Comparison of ENCODE assay signal across 10 cellular contexts in genomic region chrX:47579537-47579936, GRCh38. TPM values are rescaled to one million over a fixed set of nuclear protein-coding genes. Genes with fewer than 3 reads are reported as not detected.
DNase-seq lines count a peak whose midpoint lies in the region; ATAC-seq, FAIRE-seq and TF ChIP-seq lines count a peak whose summit lies in the region.
"Had no signal": no experiment of that assay in that cellular context is flagged by ENCODE, and none has a peak within 500 bp of the region (broad histone marks: within the 10 kb centered on the region; RNA-seq: fewer than 3 reads in every experiment).

No MANE protein-coding gene starts in this region.

- TF ChIP-seq POLR2A in endothelial cell of umbilical vein (IDR thresholded peaks at IDR 0.05; ENCODE audit: low read depth, low read length): no peak

- H3K27me3 Mint-ChIP-seq in activated naive CD8-positive, alpha-beta T cell treated with anti-CD3 and anti-CD28 coated beads, Interleukin-2, amount 50 U/mL, for 24 hours: peaks cover 7% of the 10 kb centered on the region
- H3K27me3 Mint-ChIP-seq in activated naive CD8-positive, alpha-beta T cell treated with anti-CD3 and anti-CD28 coated beads for 36 hours: peaks cover 5% of the 10 kb centered on the region

- no peaks in the 10 kb centered on the region for H3K27me3 ChIP-seq in PC-3 (ENCODE audit: low read length)
- no peaks in the 10 kb centered on the region for H3K27me3 ChIP-seq in endothelial cell of umbilical vein (ENCODE audit: control insufficient read depth in 2 of 2, insufficient read depth in 2 of 2, low read length in 2 of 2)
- H3K27me3 ChIP-seq: adrenal gland had no signal

- dilution Hi-C loops in endothelial cell of umbilical vein (cut with MboI; ENCODE audit: extremely low pct_ligation_motif_present, low sequenced_read_pairs): no loop called here

- H3K27ac ChIP-seq in PC-3 (ENCODE audit: low read length) (peak overlapping the region; percentile 44), endothelial cell of umbilical vein (ENCODE audit: insufficient read depth, low read depth, low read length) (no peak overlapping the region)
- H3K27ac ChIP-seq: adrenal gland had no signal

- no peaks in the 10 kb centered on the region for H3K9me3 ChIP-seq in PC-3 (ENCODE audit: low read length)
- no peaks in the 10 kb centered on the region for H3K9me3 ChIP-seq in endothelial cell of umbilical vein (replicated peaks; ENCODE audit: control insufficient read depth, insufficient read depth, low read length)
- H3K9me3 ChIP-seq: adrenal gland had no signal

- no peak overlapping the region for H3K4me3 Mint-ChIP-seq in activated naive CD8-positive, alpha-beta T cell treated with anti-CD3 and anti-CD28 coated beads, Interleukin-2, amount 50 U/mL, for 24 hours
- H3K4me3 Mint-ChIP-seq in activated naive CD8-positive, alpha-beta T cell treated with anti-CD3 and anti-CD28 coated beads for 36 hours: no peak overlapping the region

- intact Hi-C loops in PC-3 (cut with micrococcal nuclease): no loop called here
- intact Hi-C loops in endothelial cell of umbilical vein (cut with micrococcal nuclease): no loop called here

- H3K4me3 ChIP-seq in PC-3 (ENCODE audit: low read length) (no peak overlapping the region), endothelial cell of umbilical vein (replicated peaks in 1 of 3; ENCODE audit: insufficient read depth in 1 of 3, low read depth in 1 of 3, low read length in 3 of 3) (no peak overlapping the region)
- H3K4me3 ChIP-seq: adrenal gland had no signal

- no peaks in the 10 kb centered on the region for H3K9me3 Mint-ChIP-seq in activated naive CD8-positive, alpha-beta T cell treated with anti-CD3 and anti-CD28 coated beads, Interleukin-2, amount 50 U/mL, for 24 hours
- H3K9me3 Mint-ChIP-seq in activated naive CD8-positive, alpha-beta T cell treated with anti-CD3 and anti-CD28 coated beads for 36 hours: no peaks in the 10 kb centered on the region
- H3K9me3 Mint-ChIP-seq: CD8-positive, alpha-beta memory T cell had no signal

- BruUV-seq in PC-3 (replicated peaks; lab: Mats Ljungman, UMichigan) (no TSS peak), endothelial cell of umbilical vein (replicated peaks; lab: Mats Ljungman, UMichigan) (no TSS peak)

- H2AFZ ChIP-seq in PC-3 (ENCODE audit: low read length): no peak overlapping the region
- no peak overlapping the region for H2AFZ ChIP-seq in endothelial cell of umbilical vein (ENCODE audit: low read depth, low read length)

- H3K36me3 Mint-ChIP-seq in activated naive CD8-positive, alpha-beta T cell treated with anti-CD3 and anti-CD28 coated beads, Interleukin-2, amount 50 U/mL, for 24 hours (ENCODE audit: low read depth): no peaks in the 10 kb centered on the region
- H3K36me3 Mint-ChIP-seq in activated naive CD8-positive, alpha-beta T cell treated with anti-CD3 and anti-CD28 coated beads for 36 hours: no peaks in the 10 kb centered on the region
- H3K36me3 Mint-ChIP-seq: CD8-positive, alpha-beta memory T cell had no signal

- no peak for TF ChIP-seq CTCF in PC-3 (conservative IDR thresholded peaks at IDR 0.05; ENCODE audit: low read depth, low read length)
- no peak for TF ChIP-seq CTCF in endothelial cell of umbilical vein (IDR thresholded peaks at IDR 0.05; ENCODE audit: extremely low read depth in 1 of 2, insufficient read depth in 1 of 2, low read depth in 1 of 2, low read length in 2 of 2)

- peak; percentile 91 for FAIRE-seq in endothelial cell of umbilical vein (lab: Jason Lieb, UNC)

- no peaks in the 10 kb centered on the region for H3K9me2 ChIP-seq in PC-3 (replicated peaks; ENCODE audit: low read length)

- ATAC-seq in activated naive CD8-positive, alpha-beta T cell treated with anti-CD3 and anti-CD28 coated beads, Interleukin-2, amount 50 U/mL, for 24 hours: peak; percentile 62
- peak; percentile 27 for ATAC-seq in PC-3
- ATAC-seq in GM21360 (IDR thresholded peaks at IDR 0.05; ENCODE audit: unreplicated experiment): no peak
- no peak for ATAC-seq in GM19463 (IDR thresholded peaks at IDR 0.05; ENCODE audit: unreplicated experiment)

- no peaks in the 10 kb centered on the region for H3F3A ChIP-seq in PC-3 (ENCODE audit: low read length, unreplicated experiment)

- peaks cover 18% of the 10 kb centered on the region for H3K79me2 ChIP-seq in PC-3 (ENCODE audit: low read length)
- peaks cover 3% of the 10 kb centered on the region for H3K79me2 ChIP-seq in endothelial cell of umbilical vein (ENCODE audit: control insufficient read depth, insufficient read depth, low read length)

- H3K27ac Mint-ChIP-seq in activated naive CD8-positive, alpha-beta T cell treated with anti-CD3 and anti-CD28 coated beads, Interleukin-2, amount 50 U/mL, for 24 hours: no peak overlapping the region
- H3K27ac Mint-ChIP-seq in activated naive CD8-positive, alpha-beta T cell treated with anti-CD3 and anti-CD28 coated beads for 36 hours: no peak overlapping the region

- peaks cover 31% of the 10 kb centered on the region for H3K4me1 ChIP-seq in PC-3 (ENCODE audit: insufficient read depth, low read length)
- peaks cover 24% of the 10 kb centered on the region for H3K4me1 ChIP-seq in endothelial cell of umbilical vein (ENCODE audit: control insufficient read depth, extremely low read depth, insufficient read depth, low read length)
- H3K4me1 ChIP-seq: adrenal gland had no signal

- POLR2A ChIA-PET in PC-3 (lab: Charles Lee; ENCODE audit: unreplicated experiment) (interaction anchor here (0.6 kb wide), 1 partner anchor 435 kb away, joined by 3 read pairs; the partner anchor contains the start of genes NDUFB11 and RBM10), endothelial cell of umbilical vein (lab: Charles Lee) (no interaction called here)

- peak; percentile 38 for DNase-seq in activated naive CD8-positive, alpha-beta T cell treated with anti-CD3 and anti-CD28 coated beads, Interleukin-2, amount 50 U/mL, for 24 hours
- no peak for DNase-seq in activated naive CD8-positive, alpha-beta T cell treated with anti-CD3 and anti-CD28 coated beads for 36 hours
- peak; percentile 75 for DNase-seq in PC-3
- DNase-seq in endothelial cell of umbilical vein (ENCODE audit: low read depth, low spot score): peak; percentile 56
- peak; percentile 30 to 33 for DNase-seq in stimulated activated CD8-positive, alpha-beta memory T cell treated with anti-CD3 and anti-CD28 coated beads, Interleukin-15, amount 100 ng/mL, for 48 hours (ENCODE audit: low read depth in 2 of 2)
- no peak for DNase-seq in NCI-H2029 treated with DMSO at 0.1 percent for 48 hours (lab: John Stamatoyannopoulos, UW)
- DNase-seq: CD8-positive, alpha-beta memory T cell had no signal

- no peaks in the 10 kb centered on the region for H3K9me1 ChIP-seq in endothelial cell of umbilical vein (replicated peaks; ENCODE audit: control insufficient read depth, extremely low read depth, insufficient read depth, low read length)

- H3K36me3 ChIP-seq in PC-3 (ENCODE audit: low read depth, low read length) (no peaks in the 10 kb centered on the region; the same call in 1 of the 2 replicates), endothelial cell of umbilical vein (ENCODE audit: control insufficient read depth in 2 of 2, extremely low read depth in 1 of 2, insufficient read depth in 2 of 2, low read length in 2 of 2) (no peaks in the 10 kb centered on the region)
- H3K36me3 ChIP-seq: adrenal gland had no signal

- peak overlapping the region; percentile 57 for H3K4me2 ChIP-seq in PC-3 (ENCODE audit: low read length)
- H3K4me2 ChIP-seq in endothelial cell of umbilical vein (ENCODE audit: insufficient read depth, low read length): no peak overlapping the region

- H4K20me1 ChIP-seq in PC-3 (ENCODE audit: low read length) (no peaks in the 10 kb centered on the region), endothelial cell of umbilical vein (replicated peaks; ENCODE audit: control insufficient read depth, extremely low read depth, insufficient read depth, low read length) (no peaks in the 10 kb centered on the region)

- CTCF ChIA-PET in PC-3 (lab: Charles Lee) (no interaction called here), endothelial cell of umbilical vein (lab: Charles Lee) (interaction anchor here (2.0 kb wide), 1 partner anchor 11 kb away, joined by 4 read pairs; no protein-coding TSS in a partner anchor)

- H3K4me1 Mint-ChIP-seq in activated naive CD8-positive, alpha-beta T cell treated with anti-CD3 and anti-CD28 coated beads, Interleukin-2, amount 50 U/mL, for 24 hours: peaks cover 43% of the 10 kb centered on the region
- H3K4me1 Mint-ChIP-seq in activated naive CD8-positive, alpha-beta T cell treated with anti-CD3 and anti-CD28 coated beads for 36 hours: peaks cover 24% of the 10 kb centered on the region

- no peak overlapping the region for H3K9ac ChIP-seq in PC-3 (ENCODE audit: low read length)
- H3K9ac ChIP-seq in endothelial cell of umbilical vein (replicated peaks; ENCODE audit: extremely low read depth, insufficient read depth, low read length): no peak overlapping the region

RNA-seq across cellular contexts. Expression of gene TIMP1, which starts 2.7 kb away (rescaled TPM):
- total RNA-seq in activated naive CD8-positive, alpha-beta T cell treated with anti-CD3 and anti-CD28 coated beads for 36 hours: 1 to 10 TPM; 2.7 to 3.2 TPM
- total RNA-seq in PC-3 (2014; rRNA removed) (207 and 222 TPM in 2 replicates), endothelial cell of umbilical vein (104 and 124 TPM in 2 replicates)
- polyA plus RNA-seq in endothelial cell of umbilical vein: 277 and 382 TPM in 2 replicates
- polyA plus RNA-seq in endothelial cell of umbilical vein (2011; cell fraction: cytosol; rRNA removed): 197 and 232 TPM in 2 replicates
- polyA plus RNA-seq in endothelial cell of umbilical vein (2011; cell fraction: nucleus; rRNA removed): 55.3 and 78.8 TPM in 2 replicates
- polyA plus RNA-seq in endothelial cell of umbilical vein (2012): 219 and 355 TPM in 2 replicates
- polyA minus RNA-seq in endothelial cell of umbilical vein: 248 and 254 TPM in 2 replicates
- polyA minus RNA-seq in endothelial cell of umbilical vein (2011; cell fraction: cytosol; rRNA and poly(A)+ RNA removed): 279 TPM
- polyA minus RNA-seq in endothelial cell of umbilical vein (2011; cell fraction: nucleus; rRNA and poly(A)+ RNA removed): 21.3 and 29.0 TPM in 2 replicates

RNA-seq across cellular contexts. Expression of gene ARAF, which starts 18.5 kb away (rescaled TPM):
- total RNA-seq in activated naive CD8-positive, alpha-beta T cell treated with anti-CD3 and anti-CD28 coated beads for 36 hours: 10 to 100 TPM; 65.1 to 70.8 TPM
- total RNA-seq in PC-3 (2014; rRNA removed) (52.6 and 77.1 TPM in 2 replicates), endothelial cell of umbilical vein (58.6 and 62.7 TPM in 2 replicates)
- 69.5 and 77.2 TPM in 2 replicates for polyA plus RNA-seq in endothelial cell of umbilical vein
- 48.2 and 52.2 TPM in 2 replicates for polyA plus RNA-seq in endothelial cell of umbilical vein (2011; cell fraction: cytosol; rRNA removed)
- polyA plus RNA-seq in endothelial cell of umbilical vein (2011; cell fraction: nucleus; rRNA removed): 152 and 156 TPM in 2 replicates
- polyA plus RNA-seq in endothelial cell of umbilical vein (2012): 33.4 and 42.8 TPM in 2 replicates
- polyA minus RNA-seq in endothelial cell of umbilical vein: 65.5 and 67.1 TPM in 2 replicates
- 42.3 TPM for polyA minus RNA-seq in endothelial cell of umbilical vein (2011; cell fraction: cytosol; rRNA and poly(A)+ RNA removed)
- 53.1 and 70.5 TPM in 2 replicates for polyA minus RNA-seq in endothelial cell of umbilical vein (2011; cell fraction: nucleus; rRNA and poly(A)+ RNA removed)

RNA-seq across cellular contexts. Expression of gene SYN1, which starts 40.1 kb away (rescaled TPM):
- 1 to 10 TPM in 1 of 2 experiments, under 1 TPM in 1; 0.91 to 1.4 TPM for total RNA-seq in activated naive CD8-positive, alpha-beta T cell treated with anti-CD3 and anti-CD28 coated beads for 36 hours
- total RNA-seq in PC-3 (2014; rRNA removed): not detected in 2 replicates
- total RNA-seq in endothelial cell of umbilical vein: not detected in 2 replicates
- polyA plus RNA-seq in endothelial cell of umbilical vein: not detected in 2 replicates
- polyA plus RNA-seq in endothelial cell of umbilical vein (2011; cell fraction: cytosol; rRNA removed): 0.05 TPM in 1 of 2 replicates, not detected in the other
- not detected in 2 replicates for polyA plus RNA-seq in endothelial cell of umbilical vein (2011; cell fraction: nucleus; rRNA removed)
- polyA plus RNA-seq in endothelial cell of umbilical vein (2012): 0.09 and 0.20 TPM in 2 replicates
- polyA minus RNA-seq in endothelial cell of umbilical vein: not detected in 2 replicates
- polyA minus RNA-seq in endothelial cell of umbilical vein (2011; cell fraction: cytosol; rRNA and poly(A)+ RNA removed): not detected
- not detected in 2 replicates for polyA minus RNA-seq in endothelial cell of umbilical vein (2011; cell fraction: nucleus; rRNA and poly(A)+ RNA removed)

RNA-seq across cellular contexts. Expression of gene CFP, which starts 50.2 kb away (rescaled TPM):
- 1 to 10 TPM in 1 of 2 experiments, under 1 TPM in 1; 0.90 to 1.9 TPM for total RNA-seq in activated naive CD8-positive, alpha-beta T cell treated with anti-CD3 and anti-CD28 coated beads for 36 hours
- total RNA-seq in PC-3 (2014; rRNA removed) (0.12 and 1.9 TPM in 2 replicates), endothelial cell of umbilical vein (1.00 and 1.9 TPM in 2 replicates)
- polyA plus RNA-seq in endothelial cell of umbilical vein: 0.62 and 0.69 TPM in 2 replicates
- 0.30 and 0.43 TPM in 2 replicates for polyA plus RNA-seq in endothelial cell of umbilical vein (2011; cell fraction: cytosol; rRNA removed)
- polyA plus RNA-seq in endothelial cell of umbilical vein (2011; cell fraction: nucleus; rRNA removed): 0.61 and 1.1 TPM in 2 replicates
- 1.5 and 5.0 TPM in 2 replicates for polyA plus RNA-seq in endothelial cell of umbilical vein (2012)
- polyA minus RNA-seq in endothelial cell of umbilical vein: 1.00 and 1.3 TPM in 2 replicates
- not detected for polyA minus RNA-seq in endothelial cell of umbilical vein (2011; cell fraction: cytosol; rRNA and poly(A)+ RNA removed)
- polyA minus RNA-seq in endothelial cell of umbilical vein (2011; cell fraction: nucleus; rRNA and poly(A)+ RNA removed): 0.43 and 0.72 TPM in 2 replicates

Comparison
In these comparisons a context has a peak if more than half of its experiments do, and no peak if none do; other contexts are left out.
1. DNase-seq: peak in activated naive CD8-positive, alpha-beta T cell treated with anti-CD3 and anti-CD28 coated beads, Interleukin-2, amount 50 U/mL, for 24 hours (single experiment), PC-3 (single experiment), endothelial cell of umbilical vein (single experiment) and stimulated activated CD8-positive, alpha-beta memory T cell treated with anti-CD3 and anti-CD28 coated beads, Interleukin-15, amount 100 ng/mL, for 48 hours (2 of 2); none in activated naive CD8-positive, alpha-beta T cell treated with anti-CD3 and anti-CD28 coated beads for 36 hours (single experiment) and NCI-H2029 treated with DMSO at 0.1 percent for 48 hours (single experiment).
2. ATAC-seq: peak in activated naive CD8-positive, alpha-beta T cell treated with anti-CD3 and anti-CD28 coated beads, Interleukin-2, amount 50 U/mL, for 24 hours (single experiment) and PC-3 (single experiment); none in GM21360 (single experiment) and GM19463 (single experiment).
3. RNA of gene TIMP1, which starts 2.7 kb away (total RNA-seq): 207 to 222 TPM in PC-3 and 104 to 124 TPM in endothelial cell of umbilical vein; 2.7 to 3.2 TPM in activated naive CD8-positive, alpha-beta T cell treated with anti-CD3 and anti-CD28 coated beads for 36 hours; every median in the first group is over 10 times any median in the second.